23 cellular contexts compared by ENCODE assay signal in the genomic region with DNA sequence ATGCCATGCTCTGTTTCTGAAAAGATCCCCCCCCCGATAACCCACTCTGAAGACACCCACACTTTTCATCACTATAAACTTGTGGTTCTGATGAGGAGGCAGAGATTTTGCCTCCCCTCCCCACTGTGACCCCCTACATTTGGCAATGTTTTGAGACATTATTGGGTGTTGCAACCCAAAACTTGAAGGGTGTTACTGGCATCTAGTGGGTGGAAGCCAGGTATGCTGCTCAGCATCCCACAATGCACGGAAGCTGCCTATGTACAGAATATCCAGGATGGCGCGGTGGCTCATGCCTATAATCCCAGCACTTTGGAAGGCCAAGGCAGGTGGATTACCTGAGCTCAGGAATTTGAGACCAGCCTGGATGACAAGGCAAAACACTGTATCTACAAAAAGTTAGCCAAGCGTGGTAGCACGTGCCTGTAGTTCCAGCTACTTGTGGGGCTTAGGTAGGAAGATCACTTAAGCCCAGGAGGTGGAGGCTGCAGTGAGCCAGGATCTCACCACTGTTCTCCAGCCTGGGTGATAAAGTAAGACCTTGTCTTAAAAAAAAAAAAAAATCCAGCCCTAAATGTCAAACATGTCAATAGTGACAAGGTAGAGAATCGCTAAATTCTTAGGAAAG.
DNase-seq lines count a peak whose midpoint lies in the region; ATAC-seq, FAIRE-seq and TF ChIP-seq lines count a peak whose summit lies in the region.
"Had no signal": no experiment of that assay in that cellular context is flagged by ENCODE, and none has a peak within 500 bp of the region (broad histone marks: within the 10 kb centered on the region; RNA-seq: fewer than 3 reads in every experiment).

No MANE protein-coding gene starts in this region.

- H2BK12ac ChIP-seq in mesenchymal stem cell (ENCODE audit: low read length in 2 of 2): no peak overlapping the region

- H3K23ac ChIP-seq in mesenchymal stem cell (ENCODE audit: low read length in 2 of 2): peak overlapping the region in 1 of 2 experiments; percentile 67

- no peak overlapping the region for H3K4ac ChIP-seq in mesenchymal stem cell (ENCODE audit: low read depth in 1 of 2, low read length in 2 of 2)

- CTCF ChIA-PET in HepG2 (lab: Yijun Ruan, JAX; ENCODE audit: low intra/inter-chr PET ratio, low total read pairs): no interaction called here

- H3K18ac ChIP-seq in mesenchymal stem cell (ENCODE audit: low read depth in 1 of 2, low read length in 2 of 2): no peak overlapping the region

- H2BK120ac ChIP-seq in mesenchymal stem cell (ENCODE audit: low read depth, low read length): no peak overlapping the region

- H3K9ac ChIP-seq in HepG2 (ENCODE audit: insufficient read depth, low read depth, low read length) (no peak overlapping the region), mesenchymal stem cell (ENCODE audit: low read length) (no peak overlapping the region)

- H3K9me3 ChIP-seq in HepG2 (ENCODE audit: low read length): no peaks in the 10 kb centered on the region
- no peaks in the 10 kb centered on the region for H3K9me3 ChIP-seq in right lobe of liver
- no peaks in the 10 kb centered on the region for H3K9me3 ChIP-seq in mesenchymal stem cell (ENCODE audit: control insufficient read depth, low read length)
- H3K9me3 ChIP-seq: Peyer's patch had no signal

- H3K36me3 ChIP-seq in HepG2 (replicated peaks in 1 of 2; ENCODE audit: control insufficient read depth in 1 of 2, insufficient read depth in 2 of 2, low read length in 2 of 2) (no peaks in the 10 kb centered on the region), right lobe of liver (no peaks in the 10 kb centered on the region), mesenchymal stem cell (ENCODE audit: control insufficient read depth in 1 of 2, insufficient read depth in 2 of 2, low read depth in 1 of 2, low read length in 2 of 2) (no peaks in the 10 kb centered on the region)
- H3K36me3 ChIP-seq: Peyer's patch had no signal

- no peak for TF ChIP-seq RAD21 in HepG2 (CRISPR knock-in tag; IDR thresholded peaks at IDR 0.05)

- TF ChIP-seq CTCF in HepG2 (CRISPR knock-in tag; IDR thresholded peaks at IDR 0.05) (peak; percentile 27; the same call in 1 of the 2 replicates), right lobe of liver (IDR thresholded peaks at IDR 0.05) (no peak)

- H3K4me3 ChIP-seq in HepG2 (replicated peaks in 1 of 3; ENCODE audit: insufficient read depth in 1 of 3, low read depth in 2 of 3, low read length in 3 of 3) (no peak overlapping the region), right lobe of liver (no peak overlapping the region), mesenchymal stem cell (ENCODE audit: insufficient read depth in 1 of 2, low read depth in 1 of 2, low read length in 2 of 2) (no peak overlapping the region)
- H3K4me3 ChIP-seq: K562, Peyer's patch, SK-N-MC had no signal

- no peak overlapping the region for H2BK5ac ChIP-seq in mesenchymal stem cell (ENCODE audit: low read depth, low read length, poor library complexity, severe bottlenecking)

- TF ChIP-seq EP300 in HepG2 (IDR thresholded peaks at IDR 0.05; ENCODE audit: low read depth in 2 of 2, low read length in 2 of 2): no peak
- no peak for TF ChIP-seq EP300 in HepG2 (CRISPR knock-in tag; IDR thresholded peaks at IDR 0.05; ENCODE audit: borderline replicate concordance)

- no peak overlapping the region; the same call in 1 of the 2 replicates for H3K4me2 ChIP-seq in HepG2 (ENCODE audit: low read depth, low read length)
- no peak overlapping the region for H3K4me2 ChIP-seq in mesenchymal stem cell (ENCODE audit: low read length, poor library complexity, severe bottlenecking)

- no peak overlapping the region for H3K14ac ChIP-seq in mesenchymal stem cell (ENCODE audit: low read length in 2 of 2)

- TF ChIP-seq POLR2A in HepG2 (IDR thresholded peaks at IDR 0.05; ENCODE audit: insufficient read depth in 1 of 2, low read depth in 2 of 2, low read length in 2 of 2) (no peak), right lobe of liver (IDR thresholded peaks at IDR 0.05) (no peak)

- intact Hi-C loops in HepG2 (cut with micrococcal nuclease; ENCODE audit: unreplicated experiment) (no loop called here), right lobe of liver (cut with DNase I) (no loop called here)

- FAIRE-seq in HepG2 (lab: Jason Lieb, UNC): no peak
- FAIRE-seq: A204.1, HTR-8/SVneo, K562 had no signal

- no peaks in the 10 kb centered on the region for H3K79me2 ChIP-seq in HepG2 (ENCODE audit: insufficient read depth, low read length)

- H4K91ac ChIP-seq in mesenchymal stem cell (ENCODE audit: low read length): peak overlapping the region; percentile 16

- peaks cover 33% of the 10 kb centered on the region for H3K79me1 ChIP-seq in mesenchymal stem cell (replicated peaks; ENCODE audit: low read length, poor library complexity, severe bottlenecking)

- 47% methylated on average over 7 of the region's 7 CpGs for WGBS in HepG2 (ENCODE audit: low lambda C conversion rate)
- 93% methylated on average over 2 of the region's 7 CpGs for WGBS in right lobe of liver (ENCODE audit: insufficient coverage, low coverage, low lambda C conversion rate, missing lambda C conversion rate)
- 90% methylated on average over 7 of the region's 7 CpGs for WGBS in mesenchymal stem cell

- no peak for ATAC-seq in HepG2
- no peak for ATAC-seq in right lobe of liver
- no peak for ATAC-seq in GM19395 (IDR thresholded peaks at IDR 0.05; ENCODE audit: unreplicated experiment)
- no peak for ATAC-seq in HG02852 (IDR thresholded peaks at IDR 0.05; ENCODE audit: unreplicated experiment)
- ATAC-seq: K562 had no signal

- H2BK15ac ChIP-seq in mesenchymal stem cell (ENCODE audit: low read depth, poor library complexity, severe bottlenecking): no peak overlapping the region

- no peak overlapping the region for H3K27ac ChIP-seq in HepG2 (ENCODE audit: extremely low read length, insufficient read depth, low read length)
- no peak overlapping the region for H3K27ac ChIP-seq in right lobe of liver
- peak overlapping the region; percentile 24 for H3K27ac ChIP-seq in angular gyrus (ENCODE audit: low read depth, low read length)
- H3K27ac ChIP-seq in mesenchymal stem cell (ENCODE audit: low read length, poor library complexity, severe bottlenecking): no peak overlapping the region
- H3K27ac ChIP-seq: C4-2B, HL-60, Peyer's patch, SK-N-MC had no signal

- no TSS peak for BruUV-seq in HepG2 (replicated peaks; lab: Mats Ljungman, UMichigan)

- POLR2A ChIA-PET in HepG2 (lab: Yijun Ruan, JAX): no interaction called here

- H3K4me1 ChIP-seq in HepG2 (ENCODE audit: insufficient read depth, low read length) (peaks cover 40% of the 10 kb centered on the region), right lobe of liver (peaks cover 0 to 8% (median 0%) of the 10 kb centered on the region in 4 donors), mesenchymal stem cell (ENCODE audit: control insufficient read depth, insufficient read depth, low read depth, low read length) (peaks cover 6% of the 10 kb centered on the region)
- H3K4me1 ChIP-seq: Peyer's patch had no signal

- in situ Hi-C loops in HepG2 (cut with HindIII; ENCODE audit: extremely low pct_ligation_motif_present, low pct_unique_long_range_greater_than_20kb): no loop called here

- no peak for DNase-seq in HepG2 (ENCODE audit: low spot score)
- no peak for DNase-seq in right lobe of liver
- no peak for DNase-seq in mesenchymal stem cell
- no peak for DNase-seq in germinal center (ENCODE audit: low spot score)
- DNase-seq: DMS 273 treated with DMSO at 0.1 percent for 48 hours, EL, H7, MV-4-11, NCI-H1417 treated with DMSO at 0.1 percent for 48 hours, NCI-H2029, NCI-H510A, NCI-H82, Peyer's patch, Right ventricle myocardium superior had no signal

- H4K20me1 ChIP-seq in HepG2 (ENCODE audit: insufficient read depth, low read length): no peaks in the 10 kb centered on the region

- H2AFZ ChIP-seq in HepG2 (ENCODE audit: low read length): no peak overlapping the region
- no peak overlapping the region for H2AFZ ChIP-seq in mesenchymal stem cell (ENCODE audit: low read depth, low read length)

- H3K27me3 ChIP-seq in HepG2 (ENCODE audit: control insufficient read depth in 1 of 2, insufficient read depth in 2 of 2, low read length in 2 of 2) (0 out of 5 replicates have a peak, but pooled peaks cover 0 to 2% of the 10 kb centered on the region in 2 experiments), right lobe of liver (no peaks in the 10 kb centered on the region), mesenchymal stem cell (ENCODE audit: control insufficient read depth in 1 of 2, insufficient read depth in 1 of 2, low read length in 2 of 2) (no peaks in the 10 kb centered on the region)
- H3K27me3 ChIP-seq: Peyer's patch had no signal

- H4K8ac ChIP-seq in mesenchymal stem cell (ENCODE audit: low read length): no peak overlapping the region

- H2AK5ac ChIP-seq in mesenchymal stem cell (ENCODE audit: low read length, severe bottlenecking): no peak overlapping the region

TF ChIP-seq in HepG2, 621 proteins besides CTCF, POLR2A, EP300 and RAD21:
- TF ChIP-seq ETV6 (CRISPR knock-in tag; conservative IDR thresholded peaks at IDR 0.05): no peak
- TF ChIP-seq ZC3H4 (CRISPR knock-in tag; IDR thresholded peaks at IDR 0.05; ENCODE audit: borderline replicate concordance): no peak
- TF ChIP-seq JARID2 (CRISPR knock-in tag; IDR thresholded peaks at IDR 0.05; ENCODE audit: insufficient replicate concordance): no peak
- TF ChIP-seq ZNF737 (CRISPR knock-in tag; IDR thresholded peaks at IDR 0.05; ENCODE audit: borderline replicate concordance): no peak
- no peak for TF ChIP-seq RFX3 (CRISPR knock-in tag; IDR thresholded peaks at IDR 0.05)
- TF ChIP-seq ZKSCAN1 (IDR thresholded peaks at IDR 0.05; ENCODE audit: low read length): no peak
- TF ChIP-seq, protein P1, sequence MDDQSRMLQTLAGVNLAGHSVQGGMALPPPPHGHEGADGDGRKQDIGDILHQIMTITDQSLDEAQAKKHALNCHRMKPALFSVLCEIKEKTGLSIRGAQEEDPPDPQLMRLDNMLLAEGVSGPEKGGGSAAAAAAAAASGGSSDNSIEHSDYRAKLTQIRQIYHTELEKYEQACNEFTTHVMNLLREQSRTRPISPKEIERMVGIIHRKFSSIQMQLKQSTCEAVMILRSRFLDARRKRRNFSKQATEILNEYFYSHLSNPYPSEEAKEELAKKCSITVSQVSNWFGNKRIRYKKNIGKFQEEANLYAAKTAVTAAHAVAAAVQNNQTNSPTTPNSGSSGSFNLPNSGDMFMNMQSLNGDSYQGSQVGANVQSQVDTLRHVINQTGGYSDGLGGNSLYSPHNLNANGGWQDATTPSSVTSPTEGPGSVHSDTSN (CRISPR knock-in tag; IDR thresholded peaks at IDR 0.05; ENCODE audit: borderline replicate concordance): no peak
- TF ChIP-seq ZNF713 (CRISPR knock-in tag; IDR thresholded peaks at IDR 0.05): no peak
- no peak for TF ChIP-seq GTF3A (CRISPR knock-in tag; conservative IDR thresholded peaks at IDR 0.05)
- no peak for TF ChIP-seq EHMT2 (IDR thresholded peaks at IDR 0.05; ENCODE audit: borderline replicate concordance, low read depth, low read length)
- no peak for TF ChIP-seq AGO2 (optimal IDR thresholded peaks at IDR 0.05; ENCODE audit: low read depth, low read length)
